12 cellular contexts compared by ENCODE assay signal in genomic region chr4:122118243-122118642, GRCh38.
"Had no signal": no experiment of that assay in that cellular context is flagged by ENCODE, and none has a peak within 500 bp of the region (broad histone marks: within the 10 kb centered on the region; RNA-seq: fewer than 3 reads in every experiment).

No MANE protein-coding gene starts in this region.

- H3K4me1 ChIP-seq: esophagus muscularis mucosa, left ventricle myocardium inferior, prostate gland had no signal

- H3K36me3 ChIP-seq: esophagus muscularis mucosa, left ventricle myocardium inferior, prostate gland had no signal

- H3K9me3 ChIP-seq: esophagus muscularis mucosa, prostate gland had no signal

- H3K27me3 Mint-ChIP-seq: stimulated activated naive CD8-positive, alpha-beta T cell treated with anti-CD3 and anti-CD28 coated beads, Interleukin-15, amount 100 ng/mL, for 72 hours; type B pancreatic cell had no signal

- H3K27ac ChIP-seq: esophagus muscularis mucosa, left ventricle myocardium inferior, prostate gland, SK-N-MC had no signal

- H3K4me3 Mint-ChIP-seq: nephron progenitor cell; stimulated activated naive CD8-positive, alpha-beta T cell treated with anti-CD3 and anti-CD28 coated beads, Interleukin-15, amount 100 ng/mL, for 72 hours; type B pancreatic cell had no signal

- DNase-seq: activated CD4-positive, alpha-beta T cell treated with anti-CD3 and anti-CD28 coated beads, Interleukin-2, amount 50 U/mL, for 48 hours; activated CD4-positive, CD25-positive, alpha-beta regulatory T cell treated with anti-CD3 and anti-CD28 coated beads, Interleukin-2, amount 50 U/mL, for 72 hours; hypothalamus; left ventricle myocardium inferior; nephron progenitor cell; right cardiac atrium; stimulated activated naive CD8-positive, alpha-beta T cell treated with anti-CD3 and anti-CD28 coated beads, Interleukin-15, amount 100 ng/mL, for 72 hours had no signal

- ATAC-seq: right cardiac atrium had no signal

- H3K4me3 ChIP-seq: esophagus muscularis mucosa, left ventricle myocardium inferior, prostate gland, SK-N-MC, smooth muscle cell had no signal

- H3K27ac Mint-ChIP-seq: nephron progenitor cell; stimulated activated naive CD8-positive, alpha-beta T cell treated with anti-CD3 and anti-CD28 coated beads, Interleukin-15, amount 100 ng/mL, for 72 hours; type B pancreatic cell had no signal

- H3K27me3 ChIP-seq: esophagus muscularis mucosa had no signal

- H3K4me1 Mint-ChIP-seq: nephron progenitor cell had no signal

- H3K36me3 Mint-ChIP-seq: type B pancreatic cell had no signal

- H3K9me3 Mint-ChIP-seq: nephron progenitor cell, type B pancreatic cell had no signal
